Comparison of ENCODE assay signal across 27 cellular contexts in genomic region chr1:162090378-162090777, GRCh38. TPM values are rescaled to one million over a fixed set of nuclear protein-coding genes. Genes with fewer than 3 reads are reported as not detected.
"Had no signal": no experiment of that assay in that cellular context is flagged by ENCODE, and none has a peak within 500 bp of the region (broad histone marks: within the 10 kb centered on the region; RNA-seq: fewer than 3 reads in every experiment).

No MANE protein-coding gene starts in this region.

- H3K36me3 ChIP-seq: ascending aorta, cardiac muscle cell, SJCRH30 had no signal

- H3K27ac ChIP-seq: cardiac muscle cell, SJCRH30, SK-N-MC had no signal

- H3K27ac Mint-ChIP-seq: activated CD4-positive, alpha-beta T cell treated with anti-CD3 and anti-CD28 coated beads, Interleukin-2, amount 10 ng/mL, durations not matched to agents 24 days and 14 days; activated CD8-positive, alpha-beta T cell treated with anti-CD3 and anti-CD28 coated beads for 36 hours; activated naive CD4-positive, alpha-beta T cell treated with anti-CD3 and anti-CD28 coated beads, Interleukin-2, amount 50 U/mL, for 24 hours; activated naive CD8-positive, alpha-beta T cell treated with anti-CD3 and anti-CD28 coated beads, Interleukin-2, amount 10 ng/mL, durations not matched to agents 7 days and 5 days; activated T-cell treated with anti-CD3 and anti-CD28 coated beads, Interleukin-2, amount 50 U/mL, for 72 hours; activated T-helper 17 cell treated with anti-CD3 and anti-CD28 coated beads, Interleukin-2, amount 50 U/mL, for 72 hours; T-helper 1 cell treated with Interleukin-12 subunit alpha and Interleukin-12 subunit beta and Interleukin-4 antibody, amounts not matched to agents 30 μg/mL and 1 μg/mL, for 36 hours; T-helper 2 cell treated with Interferon-gamma antibody and Interleukin-4, amounts not matched to agents 5 μg/mL and 100 μg/mL, for 36 hours had no signal

- DNase-seq: activated CD4-positive, alpha-beta T cell treated with anti-CD3 and anti-CD28 coated beads, Interleukin-2, amount 10 ng/mL, durations not matched to agents 24 days and 14 days; activated CD4-positive, alpha-beta T cell treated with anti-CD3 and anti-CD28 coated beads, Interleukin-2, amount 50 U/mL, for 4 hours; activated CD8-positive, alpha-beta T cell treated with anti-CD3 and anti-CD28 coated beads for 36 hours; activated effector memory CD4-positive, alpha-beta T cell treated with anti-CD3 and anti-CD28 coated beads, Interleukin-2, amount 50 U/mL, for 16 hours; activated naive CD4-positive, alpha-beta T cell; activated naive CD8-positive, alpha-beta T cell treated with anti-CD3 and anti-CD28 coated beads, Interleukin-2, amount 10 ng/mL, durations not matched to agents 7 days and 5 days; activated T-cell treated with anti-CD3 and anti-CD28 coated beads, Interleukin-2, amount 50 U/mL, for 1 hour; activated T-cell treated with anti-CD3 and anti-CD28 coated beads, Interleukin-2, amount 50 U/mL, for 72 hours; amygdala; cerebellar nuclear complex; Karpas-422; NCI-H1048; NCI-H1105 treated with DMSO at 0.1 percent for 48 hours; NCI-H1436; NCI-H1694 treated with DMSO at 0.1 percent for 48 hours; NCI-H2029; NCI-H345; NCI-H524 treated with DMSO at 0.1 percent for 48 hours; SHP77; SJCRH30 had no signal

- H3K4me3 Mint-ChIP-seq: activated CD4-positive, alpha-beta T cell treated with anti-CD3 and anti-CD28 coated beads, Interleukin-2, amount 10 ng/mL, durations not matched to agents 24 days and 14 days; activated CD8-positive, alpha-beta T cell treated with anti-CD3 and anti-CD28 coated beads for 36 hours; activated naive CD4-positive, alpha-beta T cell treated with anti-CD3 and anti-CD28 coated beads, Interleukin-2, amount 50 U/mL, for 24 hours; activated naive CD8-positive, alpha-beta T cell treated with anti-CD3 and anti-CD28 coated beads, Interleukin-2, amount 10 ng/mL, durations not matched to agents 7 days and 5 days; activated T-cell treated with anti-CD3 and anti-CD28 coated beads, Interleukin-2, amount 50 U/mL, for 72 hours; activated T-helper 17 cell treated with anti-CD3 and anti-CD28 coated beads, Interleukin-2, amount 50 U/mL, for 72 hours; T-helper 1 cell treated with Interleukin-12 subunit alpha and Interleukin-12 subunit beta and Interleukin-4 antibody, amounts not matched to agents 30 μg/mL and 1 μg/mL, for 36 hours; T-helper 2 cell treated with Interferon-gamma antibody and Interleukin-4, amounts not matched to agents 5 μg/mL and 100 μg/mL, for 36 hours had no signal

- H3K4me1 ChIP-seq: SJCRH30 had no signal

- H3K4me3 ChIP-seq: ascending aorta, cardiac muscle cell, SJCRH30, SK-N-MC had no signal

- H3K9me3 Mint-ChIP-seq: activated CD4-positive, alpha-beta T cell treated with anti-CD3 and anti-CD28 coated beads, Interleukin-2, amount 10 ng/mL, durations not matched to agents 24 days and 14 days; activated CD8-positive, alpha-beta T cell treated with anti-CD3 and anti-CD28 coated beads for 36 hours; activated naive CD4-positive, alpha-beta T cell treated with anti-CD3 and anti-CD28 coated beads, Interleukin-2, amount 50 U/mL, for 24 hours; activated naive CD8-positive, alpha-beta T cell treated with anti-CD3 and anti-CD28 coated beads, Interleukin-2, amount 10 ng/mL, durations not matched to agents 7 days and 5 days; activated T-cell treated with anti-CD3 and anti-CD28 coated beads, Interleukin-2, amount 50 U/mL, for 72 hours; activated T-helper 17 cell treated with anti-CD3 and anti-CD28 coated beads, Interleukin-2, amount 50 U/mL, for 72 hours; T-helper 1 cell treated with Interleukin-12 subunit alpha and Interleukin-12 subunit beta and Interleukin-4 antibody, amounts not matched to agents 30 μg/mL and 1 μg/mL, for 36 hours; T-helper 2 cell treated with Interferon-gamma antibody and Interleukin-4, amounts not matched to agents 5 μg/mL and 100 μg/mL, for 36 hours had no signal

- H3K36me3 Mint-ChIP-seq: activated naive CD4-positive, alpha-beta T cell treated with anti-CD3 and anti-CD28 coated beads, Interleukin-2, amount 50 U/mL, for 24 hours; activated naive CD8-positive, alpha-beta T cell treated with anti-CD3 and anti-CD28 coated beads, Interleukin-2, amount 10 ng/mL, durations not matched to agents 7 days and 5 days had no signal

- H3K4me1 Mint-ChIP-seq: activated CD4-positive, alpha-beta T cell treated with anti-CD3 and anti-CD28 coated beads, Interleukin-2, amount 10 ng/mL, durations not matched to agents 24 days and 14 days; activated naive CD4-positive, alpha-beta T cell treated with anti-CD3 and anti-CD28 coated beads, Interleukin-2, amount 50 U/mL, for 24 hours; activated T-helper 17 cell treated with anti-CD3 and anti-CD28 coated beads, Interleukin-2, amount 50 U/mL, for 72 hours had no signal

- H3K27me3 ChIP-seq: ascending aorta, cardiac muscle cell, SJCRH30 had no signal

RNA-seq across cellular contexts. Expression of gene NOS1AP, which starts 20.9 kb away (rescaled TPM):
- total RNA-seq: activated CD4-positive, alpha-beta T cell treated with anti-CD3 and anti-CD28 coated beads, Interleukin-2, amount 10 ng/mL, durations not matched to agents 24 days and 14 days; activated naive CD8-positive, alpha-beta T cell treated with anti-CD3 and anti-CD28 coated beads, Interleukin-2, amount 10 ng/mL, durations not matched to agents 7 days and 5 days had no signal
